ENCODE assay signal across 1 cellular context in the genomic region with DNA sequence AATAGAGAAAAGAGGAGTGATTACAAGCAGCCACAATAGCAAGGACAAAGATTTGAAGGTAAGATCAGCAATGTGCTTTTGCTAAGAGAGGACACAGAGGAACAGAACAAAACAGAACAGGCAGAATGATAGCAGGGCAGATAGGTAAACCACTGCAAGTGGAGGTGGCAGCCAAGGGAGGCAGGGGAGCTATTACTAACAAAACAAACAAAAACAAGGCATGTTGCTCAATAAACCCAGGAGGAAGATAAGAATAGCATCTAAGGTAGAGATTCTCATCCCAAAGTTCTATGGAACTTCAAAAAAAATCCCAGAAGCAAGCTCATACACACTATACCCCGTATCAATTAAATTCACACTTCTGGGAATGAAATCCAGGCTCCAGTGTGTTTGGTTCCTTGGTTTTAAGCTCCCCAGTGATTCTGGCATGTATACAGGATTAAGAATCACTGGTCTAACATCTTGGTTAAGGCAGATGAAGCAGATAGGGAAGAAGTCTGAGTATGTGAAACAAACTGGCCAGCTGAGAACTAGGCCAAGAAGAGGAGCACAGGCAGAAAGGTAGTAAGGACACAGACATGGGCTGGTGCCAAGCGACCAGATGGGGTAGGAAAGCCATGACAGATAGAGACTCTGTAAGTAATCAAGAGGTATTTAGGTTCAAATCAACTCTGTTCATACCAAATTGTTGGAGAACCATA.
TF ChIP-seq lines count a peak whose summit lies in the region.

No MANE protein-coding gene starts in this region.

TF ChIP-seq in GM23338, 12 proteins besides CTCF, POLR2A, EP300 and RAD21 (continued from another document):
- TF ChIP-seq, protein P1, sequence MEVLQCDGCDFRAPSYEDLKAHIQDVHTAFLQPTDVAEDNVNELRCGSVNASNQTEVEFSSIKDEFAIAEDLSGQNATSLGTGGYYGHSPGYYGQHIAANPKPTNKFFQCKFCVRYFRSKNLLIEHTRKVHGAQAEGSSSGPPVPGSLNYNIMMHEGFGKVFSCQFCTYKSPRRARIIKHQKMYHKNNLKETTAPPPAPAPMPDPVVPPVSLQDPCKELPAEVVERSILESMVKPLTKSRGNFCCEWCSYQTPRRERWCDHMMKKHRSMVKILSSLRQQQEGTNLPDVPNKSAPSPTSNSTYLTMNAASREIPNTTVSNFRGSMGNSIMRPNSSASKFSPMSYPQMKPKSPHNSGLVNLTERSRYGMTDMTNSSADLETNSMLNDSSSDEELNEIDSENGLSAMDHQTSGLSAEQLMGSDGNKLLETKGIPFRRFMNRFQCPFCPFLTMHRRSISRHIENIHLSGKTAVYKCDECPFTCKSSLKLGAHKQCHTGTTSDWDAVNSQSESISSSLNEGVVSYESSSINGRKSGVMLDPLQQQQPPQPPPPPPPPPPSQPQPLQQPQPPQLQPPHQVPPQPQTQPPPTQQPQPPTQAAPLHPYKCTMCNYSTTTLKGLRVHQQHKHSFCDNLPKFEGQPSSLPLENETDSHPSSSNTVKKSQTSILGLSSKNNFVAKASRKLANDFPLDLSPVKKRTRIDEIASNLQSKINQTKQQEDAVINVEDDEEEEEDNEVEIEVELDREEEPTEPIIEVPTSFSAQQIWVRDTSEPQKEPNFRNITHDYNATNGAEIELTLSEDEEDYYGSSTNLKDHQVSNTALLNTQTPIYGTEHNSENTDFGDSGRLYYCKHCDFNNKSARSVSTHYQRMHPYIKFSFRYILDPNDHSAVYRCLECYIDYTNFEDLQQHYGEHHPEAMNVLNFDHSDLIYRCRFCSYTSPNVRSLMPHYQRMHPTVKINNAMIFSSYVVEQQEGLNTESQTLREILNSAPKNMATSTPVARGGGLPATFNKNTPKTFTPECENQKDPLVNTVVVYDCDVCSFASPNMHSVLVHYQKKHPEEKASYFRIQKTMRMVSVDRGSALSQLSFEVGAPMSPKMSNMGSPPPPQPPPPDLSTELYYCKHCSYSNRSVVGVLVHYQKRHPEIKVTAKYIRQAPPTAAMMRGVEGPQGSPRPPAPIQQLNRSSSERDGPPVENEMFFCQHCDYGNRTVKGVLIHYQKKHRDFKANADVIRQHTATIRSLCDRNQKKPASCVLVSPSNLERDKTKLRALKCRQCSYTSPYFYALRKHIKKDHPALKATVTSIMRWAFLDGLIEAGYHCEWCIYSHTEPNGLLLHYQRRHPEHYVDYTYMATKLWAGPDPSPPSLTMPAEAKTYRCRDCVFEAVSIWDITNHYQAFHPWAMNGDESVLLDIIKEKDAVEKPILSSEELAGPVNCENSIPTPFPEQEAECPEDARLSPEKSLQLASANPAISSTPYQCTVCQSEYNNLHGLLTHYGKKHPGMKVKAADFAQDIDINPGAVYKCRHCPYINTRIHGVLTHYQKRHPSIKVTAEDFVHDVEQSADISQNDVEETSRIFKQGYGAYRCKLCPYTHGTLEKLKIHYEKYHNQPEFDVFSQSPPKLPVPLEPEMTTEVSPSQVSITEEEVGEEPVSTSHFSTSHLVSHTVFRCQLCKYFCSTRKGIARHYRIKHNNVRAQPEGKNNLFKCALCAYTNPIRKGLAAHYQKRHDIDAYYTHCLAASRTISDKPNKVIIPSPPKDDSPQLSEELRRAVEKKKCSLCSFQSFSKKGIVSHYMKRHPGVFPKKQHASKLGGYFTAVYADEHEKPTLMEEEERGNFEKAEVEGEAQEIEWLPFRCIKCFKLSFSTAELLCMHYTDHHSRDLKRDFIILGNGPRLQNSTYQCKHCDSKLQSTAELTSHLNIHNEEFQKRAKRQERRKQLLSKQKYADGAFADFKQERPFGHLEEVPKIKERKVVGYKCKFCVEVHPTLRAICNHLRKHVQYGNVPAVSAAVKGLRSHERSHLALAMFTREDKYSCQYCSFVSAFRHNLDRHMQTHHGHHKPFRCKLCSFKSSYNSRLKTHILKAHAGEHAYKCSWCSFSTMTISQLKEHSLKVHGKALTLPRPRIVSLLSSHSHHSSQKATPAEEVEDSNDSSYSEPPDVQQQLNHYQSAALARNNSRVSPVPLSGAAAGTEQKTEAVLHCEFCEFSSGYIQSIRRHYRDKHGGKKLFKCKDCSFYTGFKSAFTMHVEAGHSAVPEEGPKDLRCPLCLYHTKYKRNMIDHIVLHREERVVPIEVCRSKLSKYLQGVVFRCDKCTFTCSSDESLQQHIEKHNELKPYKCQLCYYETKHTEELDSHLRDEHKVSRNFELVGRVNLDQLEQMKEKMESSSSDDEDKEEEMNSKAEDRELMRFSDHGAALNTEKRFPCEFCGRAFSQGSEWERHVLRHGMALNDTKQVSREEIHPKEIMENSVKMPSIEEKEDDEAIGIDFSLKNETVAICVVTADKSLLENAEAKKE (CRISPR knock-in tag; IDR thresholded peaks at IDR 0.05): no peak
- TF ChIP-seq, protein P2, sequence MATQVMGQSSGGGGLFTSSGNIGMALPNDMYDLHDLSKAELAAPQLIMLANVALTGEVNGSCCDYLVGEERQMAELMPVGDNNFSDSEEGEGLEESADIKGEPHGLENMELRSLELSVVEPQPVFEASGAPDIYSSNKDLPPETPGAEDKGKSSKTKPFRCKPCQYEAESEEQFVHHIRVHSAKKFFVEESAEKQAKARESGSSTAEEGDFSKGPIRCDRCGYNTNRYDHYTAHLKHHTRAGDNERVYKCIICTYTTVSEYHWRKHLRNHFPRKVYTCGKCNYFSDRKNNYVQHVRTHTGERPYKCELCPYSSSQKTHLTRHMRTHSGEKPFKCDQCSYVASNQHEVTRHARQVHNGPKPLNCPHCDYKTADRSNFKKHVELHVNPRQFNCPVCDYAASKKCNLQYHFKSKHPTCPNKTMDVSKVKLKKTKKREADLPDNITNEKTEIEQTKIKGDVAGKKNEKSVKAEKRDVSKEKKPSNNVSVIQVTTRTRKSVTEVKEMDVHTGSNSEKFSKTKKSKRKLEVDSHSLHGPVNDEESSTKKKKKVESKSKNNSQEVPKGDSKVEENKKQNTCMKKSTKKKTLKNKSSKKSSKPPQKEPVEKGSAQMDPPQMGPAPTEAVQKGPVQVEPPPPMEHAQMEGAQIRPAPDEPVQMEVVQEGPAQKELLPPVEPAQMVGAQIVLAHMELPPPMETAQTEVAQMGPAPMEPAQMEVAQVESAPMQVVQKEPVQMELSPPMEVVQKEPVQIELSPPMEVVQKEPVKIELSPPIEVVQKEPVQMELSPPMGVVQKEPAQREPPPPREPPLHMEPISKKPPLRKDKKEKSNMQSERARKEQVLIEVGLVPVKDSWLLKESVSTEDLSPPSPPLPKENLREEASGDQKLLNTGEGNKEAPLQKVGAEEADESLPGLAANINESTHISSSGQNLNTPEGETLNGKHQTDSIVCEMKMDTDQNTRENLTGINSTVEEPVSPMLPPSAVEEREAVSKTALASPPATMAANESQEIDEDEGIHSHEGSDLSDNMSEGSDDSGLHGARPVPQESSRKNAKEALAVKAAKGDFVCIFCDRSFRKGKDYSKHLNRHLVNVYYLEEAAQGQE (IDR thresholded peaks at IDR 0.05; ENCODE audit: unreplicated experiment): no peak
- TF ChIP-seq JUNB (IDR thresholded peaks at IDR 0.05; ENCODE audit: unreplicated experiment) (no peak), STAT1 (IDR thresholded peaks at IDR 0.05; ENCODE audit: unreplicated experiment) (no peak), ZNF114 (CRISPR knock-in tag; IDR thresholded peaks at IDR 0.05) (no peak), NANOG (IDR thresholded peaks at IDR 0.05; ENCODE audit: borderline replicate concordance) (no peak)
